ENCODE assay signal across 16 cellular contexts in genomic region chr10:131689016-131689415, GRCh38.
"Had no signal": no experiment of that assay in that cellular context is flagged by ENCODE, and none has a peak within 500 bp of the region (broad histone marks: within the 10 kb centered on the region; RNA-seq: fewer than 3 reads in every experiment).

No MANE protein-coding gene starts in this region.

- DNase-seq: activated CD4-positive, alpha-beta T cell treated with anti-CD3 and anti-CD28 coated beads for 4 hours; activated CD8-positive, alpha-beta memory T cell treated with anti-CD3 and anti-CD28 coated beads, Interleukin-2, amount 50 U/mL, for 4 hours; activated CD8-positive, alpha-beta T cell treated with anti-CD3 and anti-CD28 coated beads for 36 hours; activated naive CD8-positive, alpha-beta T cell treated with anti-CD3 and anti-CD28 coated beads, Interleukin-2, amount 10 ng/mL, durations not matched to agents 7 days and 5 days; anterior cingulate cortex; dorsolateral prefrontal cortex; esophagus squamous epithelium; foreskin fibroblast; left ventricle myocardium superior; T-helper 9 cell; transverse colon had no signal

- H3K9me3 ChIP-seq: esophagus squamous epithelium, right atrium auricular region, transverse colon had no signal

- H3K27me3 ChIP-seq: right atrium auricular region, transverse colon had no signal

- H3K4me2 ChIP-seq: smooth muscle cell had no signal

- H3K4me3 ChIP-seq: dorsolateral prefrontal cortex, esophagus squamous epithelium, right atrium auricular region, smooth muscle cell, transverse colon had no signal

- H3K27ac ChIP-seq: dorsolateral prefrontal cortex, esophagus squamous epithelium, right atrium auricular region, transverse colon, VCaP had no signal

- ATAC-seq: activated CD8-positive, alpha-beta T cell treated with anti-CD3 and anti-CD28 coated beads for 36 hours; left ventricle myocardium superior; stimulated activated effector memory CD8-positive, alpha-beta T cell treated with anti-CD3 and anti-CD28 coated beads, Interleukin-12 subunit alpha, Interleukin-12 subunit beta, amount 100 ng/mL, for 72 hours had no signal

- H3K36me3 ChIP-seq: esophagus squamous epithelium, right atrium auricular region, transverse colon had no signal

- FAIRE-seq: keratinocyte had no signal

- H3K4me1 ChIP-seq: esophagus squamous epithelium, right atrium auricular region, transverse colon had no signal
